11 cellular contexts compared by ENCODE assay signal in genomic region chr12:47219243-47219642, GRCh38.
DNase-seq lines count a peak whose midpoint lies in the region; ATAC-seq, FAIRE-seq and TF ChIP-seq lines count a peak whose summit lies in the region.
"Had no signal": no experiment of that assay in that cellular context is flagged by ENCODE, and none has a peak within 500 bp of the region (broad histone marks: within the 10 kb centered on the region; RNA-seq: fewer than 3 reads in every experiment).

No MANE protein-coding gene starts in this region.

- intact Hi-C loops in Panc1 (cut with micrococcal nuclease; ENCODE audit: unreplicated experiment), result no loop called here

- H3K27ac ChIP-seq in Panc1 (ENCODE audit: low read length) (no peak overlapping the region), osteoblast (ENCODE audit: low read depth, low read length) (no peak overlapping the region)
- H3K27ac ChIP-seq: SJCRH30 had no signal

- TF ChIP-seq CTCF in Panc1 (IDR thresholded peaks at IDR 0.05), result no peak
- TF ChIP-seq CTCF in cardiac fibroblast (IDR thresholded peaks at IDR 0.05; ENCODE audit: low read depth, low read length), result no peak
- TF ChIP-seq CTCF in osteoblast (IDR thresholded peaks at IDR 0.05; ENCODE audit: extremely low read depth, low read depth, low read length), result no peak

- H3K4me1 ChIP-seq in Panc1 (ENCODE audit: control insufficient read depth, insufficient read depth, low read length) (peaks cover 8% of the 10 kb centered on the region; the same call in 1 of the 2 replicates), osteoblast (ENCODE audit: insufficient read depth, low read length) (peaks cover 9% of the 10 kb centered on the region)

- H4K20me1 ChIP-seq in osteoblast (ENCODE audit: insufficient read depth, low read length), result no peaks in the 10 kb centered on the region

- no peaks in the 10 kb centered on the region for H3K36me3 ChIP-seq in Panc1 (ENCODE audit: control insufficient read depth, insufficient read depth, low read length)
- no peaks in the 10 kb centered on the region for H3K36me3 ChIP-seq in osteoblast (ENCODE audit: insufficient read depth, low read length)
- H3K36me3 ChIP-seq: SJCRH30 had no signal

- CTCF ChIA-PET in Panc1 (lab: Charles Lee), result no interaction called here

- POLR2A ChIA-PET in Panc1 (lab: Charles Lee), result no interaction called here

- in situ Hi-C loops in Panc1 (cut with HindIII; ENCODE audit: low pct_unique_long_range_greater_than_20kb, low sequenced_read_pairs), result no loop called here

- DNase-seq in GM19239 (ENCODE audit: insufficient read length, low spot score), result no peak
- peak; percentile 41 for DNase-seq in Panc1 (ENCODE audit: low read depth, low spot score)
- DNase-seq in cardiac fibroblast (ENCODE audit: low read depth in 2 of 2), result peak; percentile 49 to 50
- DNase-seq in osteoblast (ENCODE audit: insufficient read length, low spot score, missing footprints), result peak; percentile 62
- DNase-seq in EL, result no peak
- no peak for DNase-seq in stimulated activated naive CD4-positive, alpha-beta T cell (lab: John Stamatoyannopoulos, UW)
- DNase-seq: DMS153, hypothalamus, KBM-7, SJCRH30 had no signal

- ATAC-seq in Panc1 (no peak), GM18861 (IDR thresholded peaks at IDR 0.05; ENCODE audit: unreplicated experiment) (no peak)

- H3K9me3 ChIP-seq in Panc1 (ENCODE audit: control insufficient read depth, insufficient read depth, low read depth, low read length) (no peaks in the 10 kb centered on the region), osteoblast (ENCODE audit: low read depth, low read length) (no peaks in the 10 kb centered on the region)
- H3K9me3 ChIP-seq: SJCRH30 had no signal

- no peak overlapping the region for H3K4me2 ChIP-seq in osteoblast (ENCODE audit: insufficient read depth, low read length)

- H3K27me3 ChIP-seq in Panc1 (ENCODE audit: control insufficient read depth, insufficient read depth, low read length), result no peaks in the 10 kb centered on the region
- no peaks in the 10 kb centered on the region for H3K27me3 ChIP-seq in osteoblast (ENCODE audit: insufficient read depth, low read length)
- H3K27me3 ChIP-seq: SJCRH30 had no signal

- no TSS peak for BruUV-seq in Panc1 (replicated peaks; lab: Mats Ljungman, UMichigan)

- no peak overlapping the region for H3K4me3 ChIP-seq in Panc1 (ENCODE audit: low read depth in 2 of 2, low read length in 2 of 2)
- no peak overlapping the region for H3K4me3 ChIP-seq in cardiac fibroblast (replicated peaks in 1 of 2; ENCODE audit: low read depth in 2 of 2, low read length in 2 of 2)
- no peak overlapping the region for H3K4me3 ChIP-seq in osteoblast (ENCODE audit: insufficient read depth, low read length)
- H3K4me3 ChIP-seq: SJCRH30 had no signal

- no peaks in the 10 kb centered on the region for H3K79me2 ChIP-seq in osteoblast (ENCODE audit: insufficient read depth, low read length)

- H2AFZ ChIP-seq in osteoblast (ENCODE audit: low read length), result no peak overlapping the region

- peak; percentile 35 for FAIRE-seq in GM19239 (lab: Jason Lieb, UNC)

Comparison
In these comparisons a context has a peak if more than half of its experiments do, and no peak if none do; other contexts are left out.
1. DNase-seq: peak in Panc1 (single experiment), cardiac fibroblast (2 of 2) and osteoblast (single experiment); none in GM19239 (single experiment), EL (single experiment) and stimulated activated naive CD4-positive, alpha-beta T cell (0 of 6).